Comparison of ENCODE assay signal across 1 cellular context in genomic region chr15:64566629-64567427, GRCh38.
A peak's percentile ranks its signal among the peaks of the same experiment; 100 is the strongest.
TF ChIP-seq lines count a peak whose summit lies in the region.

No MANE protein-coding gene starts in this region.

TF ChIP-seq in K562, 482 proteins besides CTCF, POLR2A, EP300 and RAD21 (continued from another document and continues in another):
- TF ChIP-seq MITF (IDR thresholded peaks at IDR 0.05) (no peak), ARNT (IDR thresholded peaks at IDR 0.05) (no peak), PHF20 (IDR thresholded peaks at IDR 0.05; ENCODE audit: partially characterized antibody) (no peak), ZNF239 (CRISPR knock-in tag; IDR thresholded peaks at IDR 0.05) (no peak), TCF7L2 (IDR thresholded peaks at IDR 0.05; ENCODE audit: low read depth, low read length) (no peak), CCNT2 (IDR thresholded peaks at IDR 0.05; ENCODE audit: borderline replicate concordance, extremely low read depth, insufficient read length, low read depth, low read length) (no peak), ZNF318 (IDR thresholded peaks at IDR 0.05; ENCODE audit: borderline replicate concordance in 1 of 2, low read depth in 1 of 2) (no peak), SMARCC2 (IDR thresholded peaks at IDR 0.05; ENCODE audit: low read depth) (no peak), POLR2AphosphoS2 (IDR thresholded peaks at IDR 0.05; ENCODE audit: low read length) (no peak), MTA2 (IDR thresholded peaks at IDR 0.05; ENCODE audit: low read depth) (peak; percentile 36), SMAD1 (IDR thresholded peaks at IDR 0.05; ENCODE audit: low read depth, low read length, partially characterized antibody) (no peak), GTF2F1 (IDR thresholded peaks at IDR 0.05; ENCODE audit: low read depth, low read length) (no peak), DPF2 (IDR thresholded peaks at IDR 0.05) (peak; percentile 53; the same call in 1 of the 2 replicates), POLR3A (IDR thresholded peaks at IDR 0.05; ENCODE audit: borderline replicate concordance, extremely low read depth, insufficient read depth, insufficient read length) (no peak), POLR2AphosphoS5 (IDR thresholded peaks at IDR 0.05; ENCODE audit: control insufficient read depth, insufficient read depth, low read depth, low read length) (no peak), HLTF (IDR thresholded peaks at IDR 0.05) (no peak), DMBX1 (CRISPR knock-in tag; IDR thresholded peaks at IDR 0.05; ENCODE audit: borderline replicate concordance) (no peak), THAP12 (CRISPR knock-in tag; IDR thresholded peaks at IDR 0.05) (no peak), PBX2 (CRISPR knock-in tag; IDR thresholded peaks at IDR 0.05; ENCODE audit: low read depth) (no peak), PBX2 (tag; conservative IDR thresholded peaks at IDR 0.05; ENCODE audit: low read depth) (peak; percentile 78), MXD1 (CRISPR knock-in tag; IDR thresholded peaks at IDR 0.05; ENCODE audit: borderline replicate concordance, poor library complexity, severe bottlenecking) (no peak), HMGXB4 (CRISPR knock-in tag; IDR thresholded peaks at IDR 0.05) (no peak), NR2F6 (CRISPR knock-in tag; IDR thresholded peaks at IDR 0.05) (no peak), NKRF (IDR thresholded peaks at IDR 0.05; ENCODE audit: borderline replicate concordance) (no peak), SIX5 (IDR thresholded peaks at IDR 0.05; ENCODE audit: borderline replicate concordance in 1 of 2, insufficient read depth in 1 of 2, low read depth in 1 of 2, low read length in 2 of 2) (no peak), ZNF121 (CRISPR knock-in tag; conservative IDR thresholded peaks at IDR 0.05) (no peak), MNT (conservative IDR thresholded peaks at IDR 0.05) (no peak), ZNF696 (CRISPR knock-in tag; conservative IDR thresholded peaks at IDR 0.05) (no peak), TCF3 (CRISPR knock-in tag; IDR thresholded peaks at IDR 0.05) (0 out of 2 replicates have a peak, but pooled peaks have one; percentile 22), TCFL5 (CRISPR knock-in tag; conservative IDR thresholded peaks at IDR 0.05) (no peak), MED1 (CRISPR knock-in tag; IDR thresholded peaks at IDR 0.05; ENCODE audit: borderline replicate concordance) (no peak), IRF9 (tag; IDR thresholded peaks at IDR 0.05) (no peak), E2F1 (CRISPR knock-in tag; IDR thresholded peaks at IDR 0.05) (no peak)
